Comparison of ENCODE assay signal across 8 cellular contexts in the genomic region with DNA sequence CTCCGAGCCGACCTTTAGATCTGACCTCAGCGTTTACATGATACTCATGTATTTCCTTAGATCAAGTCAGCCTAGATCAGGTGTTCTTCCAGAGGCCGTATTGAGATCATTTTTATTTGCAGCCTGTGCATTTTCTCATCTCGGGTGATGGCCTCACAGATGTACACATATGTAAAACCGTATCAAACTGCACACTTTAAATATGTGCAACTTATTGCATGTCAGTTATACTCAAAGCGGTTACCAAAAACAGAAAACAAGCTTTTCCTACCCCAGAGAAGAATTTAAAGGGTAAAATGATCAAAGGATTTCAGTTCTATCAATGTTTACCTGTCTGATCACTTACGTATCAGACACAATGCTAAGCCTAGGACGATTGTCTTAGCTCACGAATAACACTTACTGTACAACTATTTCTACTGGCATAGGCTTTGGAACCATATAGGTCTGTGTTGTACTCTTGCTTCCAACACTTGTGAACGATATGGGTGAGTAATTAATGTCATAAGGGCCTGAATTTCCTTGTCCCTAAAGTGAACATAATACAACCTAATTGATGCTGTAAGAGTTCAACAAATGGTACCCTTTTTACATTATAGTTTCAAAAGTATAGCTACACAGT. TPM values are rescaled to one million over a fixed set of nuclear protein-coding genes. Genes with fewer than 3 reads are reported as not detected.
A peak's percentile ranks its signal among the peaks of the same experiment; 100 is the strongest.
DNase-seq lines count a peak whose midpoint lies in the region; TF ChIP-seq lines count a peak whose summit lies in the region.

No MANE protein-coding gene starts in this region.

- H3K4me3 ChIP-seq in MG63 = peak overlapping the region; percentile 99
- peak overlapping the region; percentile 64 to 99 (median 87) for H3K4me3 ChIP-seq in dorsolateral prefrontal cortex

- peak overlapping the region in 27 of 59 donors; percentile 1 to 78 (median 57) for H3K27ac ChIP-seq in dorsolateral prefrontal cortex

- H3K36me3 Mint-ChIP-seq in nephron progenitor cell (ENCODE audit: low read depth) = peaks cover 48% of the 10 kb centered on the region

- H3K9me3 ChIP-seq in MG63 = no peaks in the 10 kb centered on the region

- H3K4me3 Mint-ChIP-seq in nephron progenitor cell = peak overlapping the region; percentile 96

- H3K27me3 Mint-ChIP-seq in nephron progenitor cell (ENCODE audit: low read depth, poor library complexity) = no peaks in the 10 kb centered on the region

- H3K27me3 ChIP-seq in MG63 (no peaks in the 10 kb centered on the region), dorsolateral prefrontal cortex (no peaks in the 10 kb centered on the region)

- no peak for TF ChIP-seq CTCF in dorsolateral prefrontal cortex (IDR thresholded peaks at IDR 0.05 in 54 of 56, conservative IDR thresholded peaks at IDR 0.05 in 2 of 56; ENCODE audit: low read depth in 1 of 56, partially characterized antibody in 56 of 56)
- no peak for TF ChIP-seq CTCF in nephron progenitor cell (IDR thresholded peaks at IDR 0.05)

- peaks cover 27% of the 10 kb centered on the region for H3K36me3 ChIP-seq in MG63

- intact Hi-C loops in dorsolateral prefrontal cortex (cut with DNase I) = no loop called here

- H3K9me3 Mint-ChIP-seq in nephron progenitor cell = peaks cover 25% of the 10 kb centered on the region

- H3K4me1 Mint-ChIP-seq in nephron progenitor cell = peaks cover 33% of the 10 kb centered on the region

- DNase-seq in DMS53 (lab: John Stamatoyannopoulos, UW) (peak; percentile 52), DMS53 treated with DMSO at 0.1 percent for 48 hours (lab: John Stamatoyannopoulos, UW; ENCODE audit: unreplicated experiment) (no peak), MG63 (no peak), dorsolateral prefrontal cortex (no peak), nephron progenitor cell (no peak), NCI-H1105 treated with DMSO at 0.1 percent for 48 hours (lab: John Stamatoyannopoulos, UW) (no peak)
- DNase-seq in effector CD8-positive, alpha-beta T cell (lab: John Stamatoyannopoulos, UW) = no peak
- DNase-seq in activated effector memory CD4-positive, alpha-beta T cell treated with anti-CD3 and anti-CD28 coated beads, Interleukin-2, amount 50 U/mL, for 16 hours = no peak

- H3K27ac Mint-ChIP-seq in nephron progenitor cell = peak overlapping the region; percentile 94

RNA-seq across cellular contexts. Expression of a gene that starts 0.6 kb away (rescaled TPM):
- 14.1 and 14.2 TPM in 2 replicates for total RNA-seq in MG63 (2014; rRNA removed; shearing (Covaris generic); ENCODE audit: low replicate concordance)
- total RNA-seq in dorsolateral prefrontal cortex = 10 to 100 TPM in 118 of 120 experiments, 1 to 10 TPM in 2; 9.3 to 25.5 (median 15.7) TPM

RNA-seq across cellular contexts. Expression of a gene that starts 38.6 kb away (rescaled TPM):
- total RNA-seq in MG63 (2014; rRNA removed; shearing (Covaris generic); ENCODE audit: low replicate concordance) = 16.4 and 23.3 TPM in 2 replicates
- total RNA-seq in dorsolateral prefrontal cortex = 10 to 100 TPM; 18.9 to 70.3 (median 40.0) TPM

RNA-seq across cellular contexts. Expression of a gene that starts 57.8 kb away (rescaled TPM):
- 2.3 and 4.6 TPM in 2 replicates for total RNA-seq in MG63 (2014; rRNA removed; shearing (Covaris generic); ENCODE audit: low replicate concordance)
- total RNA-seq in dorsolateral prefrontal cortex = 10 to 100 TPM in 3 of 120 experiments, 1 to 10 TPM in 117; 1.6 to 12.9 (median 4.6) TPM
